Comparison of ENCODE assay signal across 8 cellular contexts in the genomic region with DNA sequence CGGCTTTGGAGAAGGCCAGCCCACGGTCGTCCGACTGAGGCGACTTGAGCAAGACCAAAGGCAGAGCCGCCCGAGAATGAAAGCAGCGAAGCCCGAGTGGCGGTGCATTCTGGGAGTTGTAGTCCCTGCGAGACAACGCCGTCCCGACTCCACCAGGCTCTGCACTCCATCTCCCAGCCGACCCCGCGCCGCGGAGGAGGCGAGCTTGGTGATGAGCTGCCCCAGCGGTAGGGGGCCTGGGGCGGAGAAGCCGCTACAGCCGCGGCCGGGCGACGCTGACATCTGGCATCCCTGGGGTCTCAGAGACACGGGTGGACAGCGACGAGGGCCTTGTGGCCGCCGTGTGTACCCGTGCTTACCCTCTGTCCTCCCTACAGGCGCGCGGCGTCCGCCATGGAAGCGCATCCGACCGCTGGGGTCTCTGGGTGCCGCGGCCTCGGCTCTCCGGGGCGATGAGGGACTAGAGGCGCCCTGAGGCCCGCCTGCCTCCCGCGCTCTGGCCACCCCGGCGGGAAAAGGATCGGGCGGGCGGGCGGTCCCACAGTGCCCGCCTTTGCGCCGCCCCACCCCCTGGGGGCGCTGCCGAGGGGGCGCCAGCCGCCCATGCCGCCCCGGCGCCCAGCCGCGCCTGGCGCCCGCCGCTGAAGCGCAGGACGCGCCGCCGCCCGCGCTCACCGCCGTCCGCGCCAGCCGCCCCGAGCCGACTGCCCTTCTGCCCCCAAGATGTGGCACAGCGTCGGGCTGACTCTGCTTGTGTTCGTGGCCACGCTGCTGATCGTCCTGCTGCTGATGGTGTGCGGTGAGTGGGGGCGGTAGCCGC. TPM values are rescaled to one million over a fixed set of nuclear protein-coding genes. Genes with fewer than 3 reads are reported as not detected.
DNase-seq lines count a peak whose midpoint lies in the region; ATAC-seq, FAIRE-seq and TF ChIP-seq lines count a peak whose summit lies in the region.

TSS of gene SMIM13 (plus strand) at position 244 of the 820 bp plus-strand sequence. CDS start at position 724, 480 bp downstream.

- peak; percentile 77 for DNase-seq in DMS153 (lab: John Stamatoyannopoulos, UW)
- peak; percentile 98 for DNase-seq in IMR-90
- DNase-seq in OCI-LY7 (ENCODE audit: low spot score) = peak; percentile 97
- peak; percentile 91 for DNase-seq in activated T-cell treated with anti-CD3 and anti-CD28 coated beads for 1 hour (ENCODE audit: low read depth)
- peak; percentile 99 for DNase-seq in endothelial cell of umbilical vein (ENCODE audit: low read depth, low spot score)
- DNase-seq in middle frontal gyrus (ENCODE audit: extremely low spot score, low spot score) = peak; percentile 95
- DNase-seq in stimulated activated CD8-positive, alpha-beta memory T cell treated with anti-CD3 and anti-CD28 coated beads, Interleukin-2, amount 100 ng/mL, for 48 hours (ENCODE audit: low read depth in 2 of 2) = peak; percentile 89 to 92

- H3K27ac ChIP-seq in IMR-90 (ENCODE audit: insufficient read depth, low read length) (peak within 1 kb of the TSS; percentile 96), OCI-LY7 (ENCODE audit: low read depth, low read length, poor library complexity, severe bottlenecking) (peak within 1 kb of the TSS; percentile 70), endothelial cell of umbilical vein (ENCODE audit: insufficient read depth, low read depth, low read length) (peak within 1 kb of the TSS; percentile 87)

- H3K4me3 ChIP-seq in IMR-90 (ENCODE audit: insufficient read depth, low read depth, low read length) (peak within 1 kb of the TSS; percentile 70), OCI-LY7 (ENCODE audit: low read depth, low read length, poor library complexity, severe bottlenecking) (peak within 1 kb of the TSS; percentile 72), endothelial cell of umbilical vein (replicated peaks in 1 of 3; ENCODE audit: insufficient read depth in 1 of 3, low read depth in 1 of 3, low read length in 3 of 3) (peak within 1 kb of the TSS; percentile 54 to 98 (median 86))

- peak; percentile 96 for FAIRE-seq in endothelial cell of umbilical vein (lab: Jason Lieb, UNC)

- H3K9me1 ChIP-seq in IMR-90 (ENCODE audit: insufficient read depth, low read length) = no peaks in the 10 kb centered on the region
- no peaks in the 10 kb centered on the region for H3K9me1 ChIP-seq in endothelial cell of umbilical vein (replicated peaks; ENCODE audit: control insufficient read depth, extremely low read depth, insufficient read depth, low read length)

- H2AK5ac ChIP-seq in IMR-90 (ENCODE audit: low read depth, low read length) = peak within 1 kb of the TSS; percentile 94

- peak; percentile 61 for TF ChIP-seq CTCF in IMR-90 (conservative IDR thresholded peaks at IDR 0.05; ENCODE audit: low read depth, low read length)
- TF ChIP-seq CTCF in OCI-LY7 (conservative IDR thresholded peaks at IDR 0.05; ENCODE audit: low read length) = peak; percentile 56
- TF ChIP-seq CTCF in endothelial cell of umbilical vein (IDR thresholded peaks at IDR 0.05; ENCODE audit: extremely low read depth in 1 of 2, insufficient read depth in 1 of 2, low read depth in 1 of 2, low read length in 2 of 2) = peak; percentile 38 to 47

- intact Hi-C loops in IMR-90 (cut with micrococcal nuclease) (loop anchor here (1.0 to 5.0 kb wide), 3 partner anchors 44 to 402 kb away; no protein-coding TSS in a partner anchor), OCI-LY7 (cut with micrococcal nuclease; ENCODE audit: unreplicated experiment) (loop anchor here (2.0 to 5.0 kb wide), 4 partner anchors 192 to 562 kb away; no protein-coding TSS in a partner anchor), endothelial cell of umbilical vein (cut with micrococcal nuclease) (loop anchor here (1.0 to 10.0 kb wide), 10 partner anchors 37 to 1478 kb away; partner anchors contain the start of genes NEDD9, TMEM14C and TMEM170B)

- peak within 1 kb of the TSS; percentile 99 for H3K4ac ChIP-seq in IMR-90 (ENCODE audit: low read depth, low read length)

- TF ChIP-seq POLR2A in IMR-90 (IDR thresholded peaks at IDR 0.05; ENCODE audit: low read depth, low read length) (peak; percentile 82), endothelial cell of umbilical vein (IDR thresholded peaks at IDR 0.05; ENCODE audit: low read depth, low read length) (peak; percentile 68)

- dilution Hi-C loops in IMR-90 (cut with HindIII; ENCODE audit: low sequenced_read_pairs, unreplicated experiment) (no loop called here), endothelial cell of umbilical vein (cut with MboI; ENCODE audit: extremely low pct_ligation_motif_present, low sequenced_read_pairs) (no loop called here)

- TF ChIP-seq RAD21 in IMR-90 (IDR thresholded peaks at IDR 0.05; ENCODE audit: low read length) = peak; percentile 31; the same call in 1 of the 2 replicates

- H3K23ac ChIP-seq in IMR-90 (ENCODE audit: low read depth, low read length) = peak within 1 kb of the TSS; percentile 98

- H2AFZ ChIP-seq in IMR-90 (replicated peaks; ENCODE audit: low read length, poor library complexity) = peak within 1 kb of the TSS; percentile 96
- H2AFZ ChIP-seq in OCI-LY7 (ENCODE audit: low read length) = peak within 1 kb of the TSS; percentile 89
- H2AFZ ChIP-seq in endothelial cell of umbilical vein (ENCODE audit: low read depth, low read length) = peak within 1 kb of the TSS; percentile 89

- no peaks in the 10 kb centered on the region for H3K9me2 ChIP-seq in OCI-LY7 (ENCODE audit: insufficient read depth, low read length)

- peak within 1 kb of the TSS; percentile 90 for H2BK120ac ChIP-seq in IMR-90 (ENCODE audit: low read depth, low read length)

- H3K79me1 ChIP-seq in IMR-90 (ENCODE audit: low read depth in 1 of 2, low read length in 2 of 2) = peaks cover 11 to 31% of the 10 kb centered on the region in 2 experiments; a peak in 3 of 4 replicates

- H3K18ac ChIP-seq in IMR-90 (ENCODE audit: low read depth, low read length) = peak within 1 kb of the TSS; percentile 80

- H3K79me2 ChIP-seq in OCI-LY7 (ENCODE audit: insufficient read depth, low read depth, low read length) (peaks cover 45% of the 10 kb centered on the region), endothelial cell of umbilical vein (ENCODE audit: control insufficient read depth, insufficient read depth, low read length) (peaks cover 44% of the 10 kb centered on the region)

- ATAC-seq in GM21528 (IDR thresholded peaks at IDR 0.05; ENCODE audit: low FRiP score, unreplicated experiment) = peak; percentile 93
- peak; percentile 96 for ATAC-seq in IMR-90 (ENCODE audit: low read depth)

- H4K91ac ChIP-seq in IMR-90 (ENCODE audit: insufficient read depth, low read depth, low read length) = peak within 1 kb of the TSS; percentile 92

- H3K4me1 ChIP-seq in IMR-90 (ENCODE audit: control insufficient read depth, insufficient read depth, low read length) (peaks cover 3% of the 10 kb centered on the region; the same call in 1 of the 2 replicates), OCI-LY7 (ENCODE audit: insufficient read depth, low read length, poor library complexity, severe bottlenecking) (peaks cover 31% of the 10 kb centered on the region), endothelial cell of umbilical vein (ENCODE audit: control insufficient read depth, extremely low read depth, insufficient read depth, low read length) (peaks cover 18% of the 10 kb centered on the region)

- H2BK15ac ChIP-seq in IMR-90 (ENCODE audit: low read depth, low read length) = peak within 1 kb of the TSS; percentile 71; the same call in 2 of the 3 replicates

- H3K9me3 ChIP-seq in IMR-90 (ENCODE audit: control insufficient read depth, insufficient read depth, low read length) (no peaks in the 10 kb centered on the region), OCI-LY7 (ENCODE audit: low read length) (no peaks in the 10 kb centered on the region), endothelial cell of umbilical vein (replicated peaks; ENCODE audit: control insufficient read depth, insufficient read depth, low read length) (no peaks in the 10 kb centered on the region)

- H3K9ac ChIP-seq in IMR-90 (ENCODE audit: low read depth, low read length) (peak within 1 kb of the TSS; percentile 93), endothelial cell of umbilical vein (replicated peaks; ENCODE audit: extremely low read depth, insufficient read depth, low read length) (peak within 1 kb of the TSS; percentile 90)

- H2BK5ac ChIP-seq in IMR-90 (ENCODE audit: low read depth, low read length, poor library complexity, severe bottlenecking) = peak within 1 kb of the TSS; percentile 95

- CTCF ChIA-PET in IMR-90 (lab: Yijun Ruan, JAX) = interaction anchor here (0.9 to 1.0 kb wide), 2 partner anchors 49 to 402 kb away, joined by 3 read pairs; no protein-coding TSS in a partner anchor
- CTCF ChIA-PET in OCI-LY7 (lab: Charles Lee; ENCODE audit: unreplicated experiment) = no interaction called here
- CTCF ChIA-PET in endothelial cell of umbilical vein (lab: Charles Lee) = interaction anchor here (0.6 to 1.6 kb wide), 17 partner anchors 11 to 482 kb away, joined by 3 to 11 read pairs (median 3); no protein-coding TSS in a partner anchor

- H4K20me1 ChIP-seq in IMR-90 (ENCODE audit: insufficient read depth, low read length) (peaks cover 13% of the 10 kb centered on the region; the same call in 1 of the 2 replicates), OCI-LY7 (ENCODE audit: insufficient read depth, low read length) (peaks cover 6% of the 10 kb centered on the region; the same call in 1 of the 2 replicates), endothelial cell of umbilical vein (replicated peaks; ENCODE audit: control insufficient read depth, extremely low read depth, insufficient read depth, low read length) (no peaks in the 10 kb centered on the region)

- peak within 1 kb of the TSS; percentile 96 for H2AK9ac ChIP-seq in IMR-90 (replicated peaks; ENCODE audit: low read depth, low read length, poor library complexity)

- peak within 1 kb of the TSS; percentile 75 to 96 for H4K8ac ChIP-seq in IMR-90 (ENCODE audit: low read depth in 2 of 2, low read length in 2 of 2)

- H3K27me3 ChIP-seq in IMR-90 (ENCODE audit: control insufficient read depth, insufficient read depth, low read length) (no peaks in the 10 kb centered on the region), endothelial cell of umbilical vein (ENCODE audit: control insufficient read depth in 2 of 2, insufficient read depth in 2 of 2, low read length in 2 of 2) (no peaks in the 10 kb centered on the region)

- peak within 1 kb of the TSS; percentile 69 for H4K5ac ChIP-seq in IMR-90 (ENCODE audit: low read depth, low read length)

- H3K4me2 ChIP-seq in IMR-90 (ENCODE audit: low read depth, low read length) (peak within 1 kb of the TSS; percentile 97), OCI-LY7 (ENCODE audit: low read length) (peak within 1 kb of the TSS; percentile 93), endothelial cell of umbilical vein (ENCODE audit: insufficient read depth, low read length) (peak within 1 kb of the TSS; percentile 93)

- BruUV-seq in IMR-90 (replicated peaks; lab: Mats Ljungman, UMichigan) (no TSS peak), OCI-LY7 (replicated peaks; lab: Mats Ljungman, UMichigan) (no TSS peak), endothelial cell of umbilical vein (replicated peaks; lab: Mats Ljungman, UMichigan) (no TSS peak)

- H3K36me3 ChIP-seq in IMR-90 (ENCODE audit: control insufficient read depth, insufficient read depth, low read length) (no peaks in the 10 kb centered on the region), OCI-LY7 (ENCODE audit: insufficient read depth, low read length) (peaks cover 15% of the 10 kb centered on the region), endothelial cell of umbilical vein (ENCODE audit: control insufficient read depth in 2 of 2, extremely low read depth in 1 of 2, insufficient read depth in 2 of 2, low read length in 2 of 2) (no peaks in the 10 kb centered on the region)

- H3K56ac ChIP-seq in IMR-90 (ENCODE audit: extremely low read depth, insufficient read depth, low read length) = peak within 1 kb of the TSS; percentile 91

- in situ Hi-C loops in IMR-90 (cut with MboI; ENCODE audit: low sequenced_read_pairs) = no loop called here

- WGBS in IMR-90 (ENCODE audit: extremely low coverage in 2 of 2, insufficient read length in 1 of 2), 2 experiments = 0% methylated on average over 43 of the region's 94 CpGs; no CpG with 5 or more reads in 1 of the 2 experiments

- H3K14ac ChIP-seq in IMR-90 (replicated peaks; ENCODE audit: low read depth, low read length) = peak within 1 kb of the TSS; percentile 94

- POLR2A ChIA-PET in IMR-90 (lab: Charles Lee; ENCODE audit: unreplicated experiment) (no interaction called here), OCI-LY7 (lab: Charles Lee) (interaction anchor here (0.6 to 1.5 kb wide), 5 partner anchors 11 to 406 kb away, joined by 3 to 5 read pairs (median 3); no protein-coding TSS in a partner anchor), endothelial cell of umbilical vein (lab: Charles Lee) (interaction anchor here (0.6 kb wide), 2 partner anchors 38 to 138 kb away, joined by 3 to 4 read pairs; partner anchors contain the start of gene NEDD9)

- peak within 1 kb of the TSS; percentile 61; the same call in 1 of the 2 replicates for H2BK20ac ChIP-seq in IMR-90 (ENCODE audit: low read depth, low read length)

RNA-seq across cellular contexts. Expression of gene SMIM13, which starts in this region (rescaled TPM):
- total RNA-seq in IMR-90 (2012; rRNA removed) (10.0 and 17.2 TPM in 2 replicates), OCI-LY7 (2022) (19.0 and 19.5 TPM in 2 replicates), endothelial cell of umbilical vein (14.7 and 19.4 TPM in 2 replicates)
- polyA plus RNA-seq in IMR-90 (2012; rRNA removed) (3.8 and 5.4 TPM in 2 replicates), endothelial cell of umbilical vein (2.2 and 3.2 TPM in 2 replicates)
- polyA plus RNA-seq in IMR-90 (2012; cell fraction: cytosol; rRNA removed) = 1.1 TPM in 2 replicates
- polyA plus RNA-seq in IMR-90 (2012; cell fraction: nucleus; rRNA removed; ENCODE audit: low replicate concordance) = 0.57 and 2.8 TPM in 2 replicates
- 13.9 and 16.4 TPM in 2 replicates for total RNA-seq in OCI-LY7 (2014; rRNA removed; shearing (Covaris generic))
- 3.9 and 4.0 TPM in 2 replicates for polyA plus RNA-seq in endothelial cell of umbilical vein (2011; cell fraction: cytosol; rRNA removed)
- 3.1 and 3.9 TPM in 2 replicates for polyA plus RNA-seq in endothelial cell of umbilical vein (2011; cell fraction: nucleus; rRNA removed)
- polyA plus RNA-seq in endothelial cell of umbilical vein (2012) = 10.6 and 11.8 TPM in 2 replicates
- polyA minus RNA-seq in endothelial cell of umbilical vein = 5.2 and 6.0 TPM in 2 replicates
- 8.6 TPM for polyA minus RNA-seq in endothelial cell of umbilical vein (2011; cell fraction: cytosol; rRNA and poly(A)+ RNA removed)
- polyA minus RNA-seq in endothelial cell of umbilical vein (2011; cell fraction: nucleus; rRNA and poly(A)+ RNA removed) = 4.6 and 7.9 TPM in 2 replicates

Comparison
In these comparisons a context has a peak if more than half of its experiments do, and no peak if none do; other contexts are left out.
1. Peak in every context shown above with its lines: DNase-seq, ATAC-seq, H3K4me3 ChIP-seq and H3K27ac ChIP-seq.